In the genomic region with DNA sequence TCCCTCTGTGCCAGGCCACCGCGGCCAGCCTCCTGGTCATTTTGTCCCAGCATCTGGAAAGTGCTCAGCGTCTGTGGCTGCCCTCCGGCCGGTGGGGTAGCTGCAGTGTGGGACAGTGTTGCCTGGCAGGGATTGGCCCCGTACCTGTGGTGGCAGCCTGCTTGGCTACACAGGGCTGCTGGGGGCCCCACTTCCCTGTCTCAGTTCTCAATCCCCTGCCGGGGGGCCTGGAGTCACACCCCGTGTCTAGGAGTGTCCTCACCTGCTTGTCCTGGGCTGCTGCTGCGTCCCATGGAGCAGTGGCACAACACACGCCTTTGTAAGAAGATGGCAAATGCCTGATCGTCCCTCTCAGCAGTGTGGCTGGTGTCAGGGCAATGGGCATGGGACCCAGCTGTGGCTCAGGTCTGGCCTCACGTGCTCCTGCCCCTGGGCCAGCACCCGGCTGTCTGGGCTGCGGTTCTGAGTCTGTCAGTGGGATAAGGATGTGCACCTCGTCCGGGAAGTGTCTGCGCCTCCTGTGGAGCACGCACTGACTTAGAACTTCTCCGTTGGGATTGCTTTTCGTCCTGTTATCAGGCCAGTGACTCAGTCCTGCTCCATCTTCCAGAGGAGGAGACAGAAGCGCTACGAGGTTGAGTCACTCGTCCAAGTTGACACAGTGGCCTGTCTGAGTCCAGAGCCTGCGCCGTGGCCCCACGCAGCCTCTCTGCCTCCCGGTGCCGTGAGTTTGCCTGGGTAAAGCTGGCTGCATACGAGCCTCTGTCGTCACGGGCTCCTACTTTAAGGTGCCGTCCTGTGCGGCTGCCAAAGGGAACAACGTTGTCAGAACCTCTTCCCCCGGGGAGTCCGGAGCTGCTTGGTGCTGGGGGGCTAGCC, we compare ENCODE assay signal across 16 cellular contexts. TPM values are rescaled to one million over a fixed set of nuclear protein-coding genes. Genes with fewer than 3 reads are reported as not detected.
DNase-seq lines count a peak whose midpoint lies in the region; FAIRE-seq and TF ChIP-seq lines count a peak whose summit lies in the region.
"Had no signal": no experiment of that assay in that cellular context is flagged by ENCODE, and none has a peak within 500 bp of the region (broad histone marks: within the 10 kb centered on the region; RNA-seq: fewer than 3 reads in every experiment).

No MANE protein-coding gene starts in this region.

- peak; percentile 49 for FAIRE-seq in astrocyte (lab: Jason Lieb, UNC)
- no peak for FAIRE-seq in kidney (lab: Jason Lieb, UNC)
- FAIRE-seq: colon had no signal

- H3K36me3 Mint-ChIP-seq in astrocyte (ENCODE audit: low read depth, unreplicated experiment): peaks cover 3% of the 10 kb centered on the region

- H3K27ac ChIP-seq in astrocyte (ENCODE audit: low read depth, low read length) (peak overlapping the region; percentile 43), kidney (ENCODE audit: low read depth in 2 of 2, low read length in 2 of 2) (no peak overlapping the region)
- H3K27ac ChIP-seq: tibial artery had no signal

- H3K4me1 ChIP-seq in astrocyte (ENCODE audit: insufficient read depth, low read length) (peaks cover 15% of the 10 kb centered on the region), kidney (ENCODE audit: control insufficient read depth in 1 of 2, insufficient read depth in 1 of 2, low read depth in 1 of 2, low read length in 2 of 2) (peaks cover 12 to 13% of the 10 kb centered on the region in 2 donors)

- H3K27me3 ChIP-seq in astrocyte (ENCODE audit: insufficient read depth, low read length): peaks cover 3% of the 10 kb centered on the region

- H3K4me1 Mint-ChIP-seq in astrocyte (ENCODE audit: low read depth, unreplicated experiment): peaks cover 7% of the 10 kb centered on the region

- H3K4me2 ChIP-seq in astrocyte (ENCODE audit: low read length): peak overlapping the region; percentile 51

- H3K27ac Mint-ChIP-seq in astrocyte (ENCODE audit: unreplicated experiment): no peak overlapping the region
- H3K27ac Mint-ChIP-seq: activated T-cell treated with anti-CD3 and anti-CD28 coated beads, Interleukin-2, amount 50 U/mL, for 72 hours; T-helper 2 cell treated with Interferon-gamma antibody and Interleukin-4, amounts not matched to agents 5 μg/mL and 100 μg/mL, for 36 hours had no signal

- peak; percentile 39 for DNase-seq in activated effector memory CD4-positive, alpha-beta T cell treated with anti-CD3 and anti-CD28 coated beads, Interleukin-2, amount 50 U/mL, for 16 hours
- no peak for DNase-seq in activated effector memory CD4-positive, alpha-beta T cell treated with Interleukin-2 at 50 U/mL for 16 hours
- peak; percentile 85 for DNase-seq in astrocyte (ENCODE audit: low read depth)
- peak; percentile 75 for DNase-seq in kidney
- peak; percentile 36 for DNase-seq in ureter (ENCODE audit: low spot score)
- no peak for DNase-seq in NK-92 treated with Interleukin-12 subunit alpha and Interleukin-12 subunit beta, amount 100 ng/mL, for 24 hours (lab: John Stamatoyannopoulos, UW)
- no peak for DNase-seq in HUDEP-2 (lab: John Stamatoyannopoulos, UW; ENCODE audit: unreplicated experiment in 76 of 76)
- DNase-seq in stimulated activated CD4-positive, alpha-beta T cell treated with anti-CD3 and anti-CD28 coated beads, Interleukin-2, amount 100 ng/mL, for 48 hours: no peak
- DNase-seq: activated T-cell treated with anti-CD3 and anti-CD28 coated beads, Interleukin-2, amount 50 U/mL, for 72 hours; hypothalamus; naive B cell; NCI-H69; stimulated activated CD4-positive, alpha-beta T cell treated with anti-CD3 and anti-CD28 coated beads, Interleukin-4, amount 100 ng/mL, for 24 hours had no signal

- H3K27me3 Mint-ChIP-seq in astrocyte (ENCODE audit: low read depth, unreplicated experiment): peaks cover 23% of the 10 kb centered on the region

- H3K9me3 ChIP-seq in astrocyte (ENCODE audit: insufficient read depth, low read depth, low read length) (no peaks in the 10 kb centered on the region), kidney (ENCODE audit: control insufficient read depth in 1 of 2, low read length in 2 of 2) (no peaks in the 10 kb centered on the region)
- H3K9me3 ChIP-seq: tibial artery had no signal

- H3K36me3 ChIP-seq in astrocyte (ENCODE audit: insufficient read depth, low read length) (no peaks in the 10 kb centered on the region), kidney (ENCODE audit: control insufficient read depth in 1 of 2, insufficient read depth in 2 of 2, low read length in 2 of 2) (no peaks in the 10 kb centered on the region)
- H3K36me3 ChIP-seq: tibial artery had no signal

- H3K9me3 Mint-ChIP-seq in astrocyte (ENCODE audit: unreplicated experiment): peaks cover 5% of the 10 kb centered on the region
- H3K9me3 Mint-ChIP-seq: activated T-cell treated with anti-CD3 and anti-CD28 coated beads, Interleukin-2, amount 50 U/mL, for 72 hours; T-helper 2 cell treated with Interferon-gamma antibody and Interleukin-4, amounts not matched to agents 5 μg/mL and 100 μg/mL, for 36 hours had no signal

- intact Hi-C loops in kidney (cut with DNase I): no loop called here

- peak overlapping the region; percentile 49 for H3K9ac ChIP-seq in astrocyte (ENCODE audit: low read length)
- no peak overlapping the region for H3K9ac ChIP-seq in kidney (ENCODE audit: low read length in 2 of 2)

- H3K4me3 ChIP-seq in astrocyte (ENCODE audit: insufficient read depth, low read depth, low read length) (no peak overlapping the region), kidney (ENCODE audit: low read length in 2 of 2) (no peak overlapping the region)
- H3K4me3 ChIP-seq: tibial artery had no signal

- TF ChIP-seq CTCF in astrocyte (IDR thresholded peaks at IDR 0.05; ENCODE audit: insufficient read depth, low read depth, low read length) (no peak), kidney (IDR thresholded peaks at IDR 0.05; ENCODE audit: borderline replicate concordance, extremely low read depth, insufficient read depth) (no peak)

- no peaks in the 10 kb centered on the region for H4K20me1 ChIP-seq in astrocyte (ENCODE audit: insufficient read depth, low read length)

- H2AFZ ChIP-seq in astrocyte (ENCODE audit: low read depth, low read length): peak overlapping the region; percentile 38

- no peaks in the 10 kb centered on the region for H3K79me2 ChIP-seq in astrocyte (ENCODE audit: insufficient read depth, low read length)

- no peak overlapping the region for H3K4me3 Mint-ChIP-seq in astrocyte (ENCODE audit: unreplicated experiment)
- H3K4me3 Mint-ChIP-seq: activated T-cell treated with anti-CD3 and anti-CD28 coated beads, Interleukin-2, amount 50 U/mL, for 72 hours; T-helper 2 cell treated with Interferon-gamma antibody and Interleukin-4, amounts not matched to agents 5 μg/mL and 100 μg/mL, for 36 hours had no signal

RNA-seq across cellular contexts. Expression of a gene that starts 41.0 kb away (rescaled TPM):
- total RNA-seq in astrocyte: not detected in 2 replicates
- not detected for total RNA-seq in kidney
- 28.6 TPM for polyA plus RNA-seq in kidney (ENCODE audit: insufficient read depth, low read depth, low replicate concordance)
- not detected for total RNA-seq in ureter
- total RNA-seq: activated T-cell treated with anti-CD3 and anti-CD28 coated beads, Interleukin-2, amount 50 U/mL, for 72 hours had no signal

Comparison
In these comparisons a context has a peak if more than half of its experiments do, and no peak if none do; other contexts are left out.
1. DNase-seq: peak in activated effector memory CD4-positive, alpha-beta T cell treated with anti-CD3 and anti-CD28 coated beads, Interleukin-2, amount 50 U/mL, for 16 hours (single experiment), astrocyte (single experiment), kidney (single experiment) and ureter (single experiment); none in activated effector memory CD4-positive, alpha-beta T cell treated with Interleukin-2 at 50 U/mL for 16 hours (single experiment), NK-92 treated with Interleukin-12 subunit alpha and Interleukin-12 subunit beta, amount 100 ng/mL, for 24 hours (single experiment), HUDEP-2 (0 of 76) and stimulated activated CD4-positive, alpha-beta T cell treated with anti-CD3 and anti-CD28 coated beads, Interleukin-2, amount 100 ng/mL, for 48 hours (0 of 2).